1 cellular context compared by ENCODE assay signal in the genomic region with DNA sequence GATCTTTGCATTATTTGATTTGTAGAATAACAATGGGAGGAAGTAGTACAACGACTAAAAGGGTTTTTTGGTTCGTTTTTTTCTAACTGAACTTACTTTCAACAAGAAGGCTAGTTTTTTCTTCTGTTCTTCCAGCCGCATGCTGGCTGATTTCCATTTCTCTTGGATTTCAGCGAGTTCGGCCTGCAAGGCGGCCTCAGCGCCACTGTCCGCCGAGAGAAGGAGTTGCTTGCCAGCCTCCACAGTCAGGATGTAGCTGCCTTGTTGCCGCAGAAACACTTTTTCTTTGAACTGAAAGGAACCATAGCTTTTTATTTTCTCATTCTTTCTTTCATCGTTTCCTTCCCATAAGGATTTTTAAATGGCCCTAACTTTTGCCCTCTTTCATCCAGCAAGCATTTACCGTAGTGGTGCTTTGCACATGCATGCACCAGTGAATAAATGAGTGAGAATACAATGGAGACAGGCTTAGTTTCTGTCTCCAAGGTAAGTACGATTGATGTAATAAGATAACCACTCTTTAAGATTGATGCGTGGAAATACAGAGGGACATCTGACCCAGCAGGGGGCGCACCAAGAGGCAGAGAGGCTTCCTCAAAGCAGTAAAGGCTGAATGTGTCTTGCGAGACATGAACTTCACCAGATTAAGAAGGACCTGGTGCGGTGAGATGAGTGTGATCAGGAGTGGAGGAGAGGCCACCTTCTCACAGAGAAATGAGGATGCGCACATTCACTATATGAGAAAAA.
TF ChIP-seq lines count a peak whose summit lies in the region.

No MANE protein-coding gene starts in this region.

TF ChIP-seq in WTC11, 78 proteins besides CTCF, POLR2A, EP300 and RAD21 (continued from another document):
- TF ChIP-seq, protein P1, sequence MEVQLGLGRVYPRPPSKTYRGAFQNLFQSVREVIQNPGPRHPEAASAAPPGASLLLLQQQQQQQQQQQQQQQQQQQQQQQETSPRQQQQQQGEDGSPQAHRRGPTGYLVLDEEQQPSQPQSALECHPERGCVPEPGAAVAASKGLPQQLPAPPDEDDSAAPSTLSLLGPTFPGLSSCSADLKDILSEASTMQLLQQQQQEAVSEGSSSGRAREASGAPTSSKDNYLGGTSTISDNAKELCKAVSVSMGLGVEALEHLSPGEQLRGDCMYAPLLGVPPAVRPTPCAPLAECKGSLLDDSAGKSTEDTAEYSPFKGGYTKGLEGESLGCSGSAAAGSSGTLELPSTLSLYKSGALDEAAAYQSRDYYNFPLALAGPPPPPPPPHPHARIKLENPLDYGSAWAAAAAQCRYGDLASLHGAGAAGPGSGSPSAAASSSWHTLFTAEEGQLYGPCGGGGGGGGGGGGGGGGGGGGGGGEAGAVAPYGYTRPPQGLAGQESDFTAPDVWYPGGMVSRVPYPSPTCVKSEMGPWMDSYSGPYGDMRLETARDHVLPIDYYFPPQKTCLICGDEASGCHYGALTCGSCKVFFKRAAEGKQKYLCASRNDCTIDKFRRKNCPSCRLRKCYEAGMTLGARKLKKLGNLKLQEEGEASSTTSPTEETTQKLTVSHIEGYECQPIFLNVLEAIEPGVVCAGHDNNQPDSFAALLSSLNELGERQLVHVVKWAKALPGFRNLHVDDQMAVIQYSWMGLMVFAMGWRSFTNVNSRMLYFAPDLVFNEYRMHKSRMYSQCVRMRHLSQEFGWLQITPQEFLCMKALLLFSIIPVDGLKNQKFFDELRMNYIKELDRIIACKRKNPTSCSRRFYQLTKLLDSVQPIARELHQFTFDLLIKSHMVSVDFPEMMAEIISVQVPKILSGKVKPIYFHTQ (CRISPR knock-in tag; IDR thresholded peaks at IDR 0.05): no peak
- TF ChIP-seq SP1 (CRISPR knock-in tag; conservative IDR thresholded peaks at IDR 0.05): no peak
- no peak for TF ChIP-seq MAX (CRISPR knock-in tag; IDR thresholded peaks at IDR 0.05)
- TF ChIP-seq, protein P2, sequence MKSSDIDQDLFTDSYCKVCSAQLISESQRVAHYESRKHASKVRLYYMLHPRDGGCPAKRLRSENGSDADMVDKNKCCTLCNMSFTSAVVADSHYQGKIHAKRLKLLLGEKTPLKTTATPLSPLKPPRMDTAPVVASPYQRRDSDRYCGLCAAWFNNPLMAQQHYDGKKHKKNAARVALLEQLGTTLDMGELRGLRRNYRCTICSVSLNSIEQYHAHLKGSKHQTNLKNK (CRISPR knock-in tag; IDR thresholded peaks at IDR 0.05): no peak
- TF ChIP-seq ZBTB21 (CRISPR knock-in tag; IDR thresholded peaks at IDR 0.05; ENCODE audit: borderline replicate concordance): no peak
- TF ChIP-seq SOX15 (CRISPR knock-in tag; IDR thresholded peaks at IDR 0.05): no peak
- no peak for TF ChIP-seq CDX4 (CRISPR knock-in tag; IDR thresholded peaks at IDR 0.05; ENCODE audit: borderline replicate concordance)
- no peak for TF ChIP-seq NFATC4 (CRISPR knock-in tag; IDR thresholded peaks at IDR 0.05)
- no peak for TF ChIP-seq CREM (CRISPR knock-in tag; IDR thresholded peaks at IDR 0.05)
- no peak for TF ChIP-seq KAT7 (CRISPR knock-in tag; IDR thresholded peaks at IDR 0.05; ENCODE audit: borderline replicate concordance)
- no peak for TF ChIP-seq ATF1 (CRISPR knock-in tag; IDR thresholded peaks at IDR 0.05)
